In genomic region chr17:76529643-76530488, GRCh38 we compare ENCODE assay signal across 8 cellular contexts. TPM values are rescaled to one million over a fixed set of nuclear protein-coding genes. Genes with fewer than 3 reads are reported as not detected.
DNase-seq lines count a peak whose midpoint lies in the region; ATAC-seq and TF ChIP-seq lines count a peak whose summit lies in the region.

No MANE protein-coding gene starts in this region.

- DNase-seq in AG20443 (ENCODE audit: low spot score): peak; percentile 66
- no peak for DNase-seq in RWPE1 (ENCODE audit: low spot score)
- peak; percentile 96 for DNase-seq in fibroblast of mammary gland (ENCODE audit: low read depth)
- DNase-seq in neural progenitor cell (ENCODE audit: low spot score): peak; percentile 55
- no peak for DNase-seq in NCI-H226
- no peak for DNase-seq in SHP77 (lab: John Stamatoyannopoulos, UW)
- DNase-seq in OCI-M2 (lab: John Stamatoyannopoulos, UW; ENCODE audit: unreplicated experiment): no peak

- peaks cover 2% of the 10 kb centered on the region for H3F3A ChIP-seq in neural progenitor cell (ENCODE audit: low read depth)

- POLR2A ChIA-PET in RWPE1 (lab: Yijun Ruan, JAX; ENCODE audit: low non-redundant PET): interaction anchor here (0.6 to 1.0 kb wide), 3 partner anchors 10 to 17 kb away, joined by 3 to 4 read pairs (median 3); partner anchors contain the start of gene PRCD

- H3K27me3 Mint-ChIP-seq in neural progenitor cell (ENCODE audit: insufficient read depth, low read depth): peaks cover 15% of the 10 kb centered on the region

- peak overlapping the region; percentile 95 for H3K27ac Mint-ChIP-seq in neural progenitor cell

- no peak for ATAC-seq in HG02763 (IDR thresholded peaks at IDR 0.05; ENCODE audit: unreplicated experiment)

- H3K4me3 Mint-ChIP-seq in neural progenitor cell: no peak overlapping the region

- H3K36me3 Mint-ChIP-seq in neural progenitor cell: no peaks in the 10 kb centered on the region

- H3K79me2 ChIP-seq in neural progenitor cell (ENCODE audit: low read depth): no peaks in the 10 kb centered on the region

- H3K4me3 ChIP-seq in fibroblast of mammary gland (ENCODE audit: control insufficient read depth, low read depth, low read length) (no peak overlapping the region), neural progenitor cell (no peak overlapping the region)

- H3K9ac ChIP-seq in neural progenitor cell: no peak overlapping the region

- H3K9me3 ChIP-seq in neural progenitor cell (ENCODE audit: low read depth): no peaks in the 10 kb centered on the region

- H4K20me1 ChIP-seq in neural progenitor cell (ENCODE audit: low read depth): no peaks in the 10 kb centered on the region

- TF ChIP-seq CTCF in RWPE1 (conservative IDR thresholded peaks at IDR 0.05; ENCODE audit: low read depth) (no peak), fibroblast of mammary gland (conservative IDR thresholded peaks at IDR 0.05; ENCODE audit: control insufficient read depth, insufficient read depth, low read depth, low read length) (no peak), neural progenitor cell (IDR thresholded peaks at IDR 0.05) (no peak)

- H3K4me1 ChIP-seq in neural progenitor cell: peaks cover 9% of the 10 kb centered on the region

- H3K36me3 ChIP-seq in neural progenitor cell: no peaks in the 10 kb centered on the region

- H3K27me3 ChIP-seq in neural progenitor cell: peaks cover 6% of the 10 kb centered on the region

- peak overlapping the region; percentile 28 for H2AFZ ChIP-seq in neural progenitor cell (replicated peaks)

- peaks cover 37% of the 10 kb centered on the region for H3K4me1 Mint-ChIP-seq in neural progenitor cell

- no peak overlapping the region for H3K4me2 ChIP-seq in neural progenitor cell

- CTCF ChIA-PET in RWPE1 (lab: Yijun Ruan, JAX): interaction anchor here (0.8 to 1.2 kb wide), 2 partner anchors 17 to 57 kb away, joined by 3 read pairs; no protein-coding TSS in a partner anchor

- no peaks in the 10 kb centered on the region for H3K9me3 Mint-ChIP-seq in neural progenitor cell

- H3K27ac ChIP-seq in RWPE1: peak overlapping the region; percentile 99
- no peak overlapping the region for H3K27ac ChIP-seq in neural progenitor cell

RNA-seq across cellular contexts. Expression of gene CYGB, which starts 7.6 kb away (rescaled TPM):
- total RNA-seq in neural progenitor cell (ENCODE audit: low replicate concordance): 1.1 TPM in 1 of 2 replicates, not detected in the other

RNA-seq across cellular contexts. Expression of gene PRCD, which starts 10.0 kb away (rescaled TPM):
- 0.09 TPM in 1 of 2 replicates, not detected in the other for total RNA-seq in neural progenitor cell (ENCODE audit: low replicate concordance)

RNA-seq across cellular contexts. Expression of gene RHBDF2, which starts 28.6 kb away (rescaled TPM):
- 0.79 and 5.0 TPM in 2 replicates for total RNA-seq in neural progenitor cell (ENCODE audit: low replicate concordance)

RNA-seq across cellular contexts. Expression of gene ST6GALNAC2, which starts 55.8 kb away (rescaled TPM):
- total RNA-seq in neural progenitor cell (ENCODE audit: low replicate concordance): 0.28 TPM in 1 of 2 replicates, not detected in the other

Comparison
In these comparisons a context has a peak if more than half of its experiments do, and no peak if none do; other contexts are left out.
1. DNase-seq: peak in AG20443 (single experiment), fibroblast of mammary gland (single experiment) and neural progenitor cell (single experiment); none in RWPE1 (single experiment), NCI-H226 (single experiment), SHP77 (0 of 2) and OCI-M2 (single experiment).